Comparison of ENCODE assay signal across 22 cellular contexts in the genomic region with DNA sequence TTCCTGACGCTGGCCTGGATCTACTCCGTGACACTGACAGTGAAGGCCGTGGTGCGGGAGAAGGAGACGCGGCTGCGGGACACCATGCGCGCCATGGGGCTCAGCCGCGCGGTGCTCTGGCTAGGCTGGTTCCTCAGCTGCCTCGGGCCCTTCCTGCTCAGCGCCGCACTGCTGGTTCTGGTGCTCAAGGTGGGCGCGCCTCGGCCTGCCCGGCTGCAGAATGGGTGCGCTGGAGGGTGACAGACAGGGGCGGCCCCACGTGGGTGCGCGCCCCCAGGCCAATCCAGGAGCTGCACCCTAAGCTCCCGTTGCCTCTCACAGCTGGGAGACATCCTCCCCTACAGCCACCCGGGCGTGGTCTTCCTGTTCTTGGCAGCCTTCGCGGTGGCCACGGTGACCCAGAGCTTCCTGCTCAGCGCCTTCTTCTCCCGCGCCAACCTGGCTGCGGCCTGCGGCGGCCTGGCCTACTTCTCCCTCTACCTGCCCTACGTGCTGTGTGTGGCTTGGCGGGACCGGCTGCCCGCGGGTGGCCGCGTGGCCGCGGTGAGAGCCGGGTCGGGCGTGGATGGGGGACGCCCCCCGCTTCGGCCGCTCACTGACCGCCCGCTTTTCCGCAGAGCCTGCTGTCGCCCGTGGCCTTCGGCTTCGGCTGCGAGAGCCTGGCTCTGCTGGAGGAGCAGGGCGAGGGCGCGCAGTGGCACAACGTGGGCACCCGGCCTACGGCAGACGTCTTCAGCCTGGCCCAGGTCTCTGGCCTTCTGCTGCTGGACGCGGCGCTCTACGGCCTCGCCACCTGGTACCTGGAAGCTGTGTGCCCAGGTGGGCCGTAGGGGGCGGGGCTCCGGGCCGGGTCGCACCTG. TPM values are rescaled to one million over a fixed set of nuclear protein-coding genes. Genes with fewer than 3 reads are reported as not detected.
A peak's percentile ranks its signal among the peaks of the same experiment; 100 is the strongest.
DNase-seq lines count a peak whose midpoint lies in the region; ATAC-seq and TF ChIP-seq lines count a peak whose summit lies in the region.
"Had no signal": no experiment of that assay in that cellular context is flagged by ENCODE, and none has a peak within 500 bp of the region (broad histone marks: within the 10 kb centered on the region; RNA-seq: fewer than 3 reads in every experiment).

No MANE protein-coding gene starts in this region.

- no peak overlapping the region for H2AFZ ChIP-seq in OCI-LY1 (ENCODE audit: low read length)
- H2AFZ ChIP-seq: hepatocyte had no signal

- ATAC-seq in naive thymus-derived CD8-positive, alpha-beta T cell, result no peak
- ATAC-seq: naive thymus-derived CD4-positive, alpha-beta T cell had no signal

- H3K36me3 ChIP-seq in OCI-LY1 (ENCODE audit: insufficient read depth, low read length), result peaks cover 20% of the 10 kb centered on the region; the same call in 1 of the 2 replicates

- H3K27me3 ChIP-seq in OCI-LY1 (ENCODE audit: insufficient read depth, low read length), result no peaks in the 10 kb centered on the region
- H3K27me3 ChIP-seq: hepatocyte had no signal

- H3K4me1 ChIP-seq in OCI-LY1 (ENCODE audit: insufficient read depth, low read length, severe bottlenecking), result peaks cover 38% of the 10 kb centered on the region

- no peaks in the 10 kb centered on the region for H3K9me2 ChIP-seq in OCI-LY1 (ENCODE audit: low read depth, low read length)

- peak overlapping the region; percentile 41 for H3K4me2 ChIP-seq in OCI-LY1 (ENCODE audit: low read length)
- H3K4me2 ChIP-seq: hepatocyte had no signal

- peak overlapping the region in 2 of 10 donors; percentile 22 to 40 for H3K27ac Mint-ChIP-seq in naive thymus-derived CD8-positive, alpha-beta T cell
- H3K27ac Mint-ChIP-seq: activated naive CD8-positive, alpha-beta T cell treated with anti-CD3 and anti-CD28 coated beads, Interleukin-2, amount 10 ng/mL, durations not matched to agents 7 days and 5 days; brain; naive thymus-derived CD4-positive, alpha-beta T cell; stimulated activated naive CD8-positive, alpha-beta T cell treated with anti-CD3 and anti-CD28 coated beads, Interleukin-15, Interleukin-2, amounts not matched to agents 100 ng/mL and 50 ng/mL, for 24 hours had no signal

- no peak for TF ChIP-seq CTCF in OCI-LY1 (IDR thresholded peaks at IDR 0.05; ENCODE audit: low read length)

- POLR2A ChIA-PET in naive thymus-derived CD8-positive, alpha-beta T cell (lab: Charles Lee), result interaction anchor here (1.0 to 12.3 kb wide), 10 partner anchors 8 to 47 kb away, joined by 3 to 400 read pairs (median 11); a partner anchor contains a TSS

- H3K79me2 ChIP-seq in OCI-LY1 (ENCODE audit: insufficient read depth, low read length), result no peaks in the 10 kb centered on the region
- H3K79me2 ChIP-seq: hepatocyte had no signal

- H3K36me3 Mint-ChIP-seq in naive thymus-derived CD8-positive, alpha-beta T cell, result peaks cover 0 to 29% (median 2%) of the 10 kb centered on the region in 3 donors

- no peak overlapping the region for H3K4me3 Mint-ChIP-seq in naive thymus-derived CD8-positive, alpha-beta T cell
- H3K4me3 Mint-ChIP-seq: activated naive CD8-positive, alpha-beta T cell treated with anti-CD3 and anti-CD28 coated beads, Interleukin-2, amount 10 ng/mL, durations not matched to agents 7 days and 5 days; brain; naive thymus-derived CD4-positive, alpha-beta T cell; stimulated activated naive CD8-positive, alpha-beta T cell treated with anti-CD3 and anti-CD28 coated beads, Interleukin-15, Interleukin-2, amounts not matched to agents 100 ng/mL and 50 ng/mL, for 24 hours had no signal

- no peaks in the 10 kb centered on the region for H3F3A ChIP-seq in OCI-LY1 (ENCODE audit: insufficient read depth, low read length)

- H4K20me1 ChIP-seq in OCI-LY1 (ENCODE audit: insufficient read depth, low read length), result no peaks in the 10 kb centered on the region

- peak overlapping the region; percentile 24; the same call in 1 of the 2 replicates for H3K9ac ChIP-seq in OCI-LY1 (ENCODE audit: low read length)

- H3K27ac ChIP-seq in OCI-LY1 (ENCODE audit: low read depth, low read length, poor library complexity, severe bottlenecking), result peak overlapping the region; percentile 87
- H3K27ac ChIP-seq in caudate nucleus (ENCODE audit: low read depth, low read length), result no peak overlapping the region
- H3K27ac ChIP-seq: coronary artery, hepatocyte had no signal

- H3K4me3 ChIP-seq in OCI-LY1 (ENCODE audit: low read depth, low read length, poor library complexity, severe bottlenecking), result peak overlapping the region; percentile 18
- H3K4me3 ChIP-seq: coronary artery, hepatocyte had no signal

- no peaks in the 10 kb centered on the region for H3K9me3 ChIP-seq in OCI-LY1 (ENCODE audit: low read length)

- no peaks in the 10 kb centered on the region for H3K9me3 Mint-ChIP-seq in naive thymus-derived CD8-positive, alpha-beta T cell
- H3K9me3 Mint-ChIP-seq: CD8-positive, alpha-beta memory T cell; stimulated activated naive CD8-positive, alpha-beta T cell treated with anti-CD3 and anti-CD28 coated beads, Interleukin-15, Interleukin-2, amounts not matched to agents 100 ng/mL and 50 ng/mL, for 24 hours had no signal

- H3K27me3 Mint-ChIP-seq in naive thymus-derived CD8-positive, alpha-beta T cell, result no peaks in the 10 kb centered on the region
- H3K27me3 Mint-ChIP-seq: activated naive CD8-positive, alpha-beta T cell treated with anti-CD3 and anti-CD28 coated beads, Interleukin-2, amount 10 ng/mL, durations not matched to agents 7 days and 5 days; brain; naive thymus-derived CD4-positive, alpha-beta T cell; stimulated activated naive CD8-positive, alpha-beta T cell treated with anti-CD3 and anti-CD28 coated beads, Interleukin-15, Interleukin-2, amounts not matched to agents 100 ng/mL and 50 ng/mL, for 24 hours had no signal

- peak; percentile 58 for DNase-seq in COLO668 (lab: John Stamatoyannopoulos, UW; ENCODE audit: unreplicated experiment)
- peak; percentile 41 for DNase-seq in islet precursor cell
- DNase-seq in naive thymus-derived CD8-positive, alpha-beta T cell, result no peak
- DNase-seq in kidney tubule cell (ENCODE audit: low spot score), result no peak
- DNase-seq in caudate nucleus (lab: John Stamatoyannopoulos, UW), result no peak
- DNase-seq: activated CD4-positive, CD25-positive, alpha-beta regulatory T cell; activated naive CD8-positive, alpha-beta T cell treated with anti-CD3 and anti-CD28 coated beads, Interleukin-2, amount 10 ng/mL, durations not matched to agents 7 days and 5 days; DMS79; naive thymus-derived CD4-positive, alpha-beta T cell; NCI-H1417; stimulated activated CD4-positive, alpha-beta T cell treated with anti-CD3 and anti-CD28 coated beads, Interleukin-1b, Interleukin-23, amount 100 ng/mL, for 48 hours; trophoblast cell had no signal

- peaks cover 2 to 17% (median 3%) of the 10 kb centered on the region in 4 donors for H3K4me1 Mint-ChIP-seq in naive thymus-derived CD8-positive, alpha-beta T cell
- H3K4me1 Mint-ChIP-seq: brain had no signal

RNA-seq across cellular contexts. Expression of a gene that starts 7.2 kb away (rescaled TPM):
- total RNA-seq in naive thymus-derived CD8-positive, alpha-beta T cell, result 100 to 1,000 TPM; 221 to 232 TPM
- 10 to 100 TPM in 1 of 3 donors, 1 to 10 TPM in 2; 4.2 to 14.4 (median 8.7) TPM for polyA plus RNA-seq in naive thymus-derived CD8-positive, alpha-beta T cell

RNA-seq across cellular contexts. Expression of a gene that starts 19.9 kb away (rescaled TPM):
- 1,000 to 10,000 TPM; 1,025 to 1,060 TPM for total RNA-seq in naive thymus-derived CD8-positive, alpha-beta T cell
- polyA plus RNA-seq in naive thymus-derived CD8-positive, alpha-beta T cell, result 100 to 1,000 TPM; 261 to 681 (median 358) TPM

RNA-seq across cellular contexts. Expression of a gene that starts 20.7 kb away (rescaled TPM):
- total RNA-seq in naive thymus-derived CD8-positive, alpha-beta T cell, result 100 to 1,000 TPM; 211 to 216 TPM
- 100 to 1,000 TPM; 498 to 693 (median 515) TPM for polyA plus RNA-seq in naive thymus-derived CD8-positive, alpha-beta T cell

RNA-seq across cellular contexts. Expression of a gene that starts 25.7 kb away (rescaled TPM):
- total RNA-seq in naive thymus-derived CD8-positive, alpha-beta T cell, result not detected
- polyA plus RNA-seq in naive thymus-derived CD8-positive, alpha-beta T cell, result not detected
- total RNA-seq: activated naive CD8-positive, alpha-beta T cell treated with anti-CD3 and anti-CD28 coated beads, Interleukin-2, amount 10 ng/mL, durations not matched to agents 7 days and 5 days; CD8-positive, alpha-beta memory T cell; endothelial cell of umbilical vein; fibroblast of villous mesenchyme; H7; hepatocyte; naive thymus-derived CD4-positive, alpha-beta T cell; SK-MEL-5 had no signal
- polyA plus RNA-seq: CD8-positive, alpha-beta memory T cell; endothelial cell of umbilical vein; hepatocyte; naive thymus-derived CD4-positive, alpha-beta T cell had no signal

RNA-seq across cellular contexts. Expression of a gene that starts 26.1 kb away (rescaled TPM):
- 100 to 1,000 TPM; 331 to 365 TPM for total RNA-seq in naive thymus-derived CD8-positive, alpha-beta T cell
- polyA plus RNA-seq in naive thymus-derived CD8-positive, alpha-beta T cell, result 10 to 100 TPM; 37.9 to 77.0 (median 52.0) TPM

Comparison
In these comparisons a context has a peak if more than half of its experiments do, and no peak if none do; other contexts are left out.
1. DNase-seq: peak in COLO668 (single experiment) and islet precursor cell (single experiment); none in naive thymus-derived CD8-positive, alpha-beta T cell (0 of 10), kidney tubule cell (single experiment) and caudate nucleus (0 of 61).